10 cellular contexts compared by ENCODE assay signal in the genomic region with DNA sequence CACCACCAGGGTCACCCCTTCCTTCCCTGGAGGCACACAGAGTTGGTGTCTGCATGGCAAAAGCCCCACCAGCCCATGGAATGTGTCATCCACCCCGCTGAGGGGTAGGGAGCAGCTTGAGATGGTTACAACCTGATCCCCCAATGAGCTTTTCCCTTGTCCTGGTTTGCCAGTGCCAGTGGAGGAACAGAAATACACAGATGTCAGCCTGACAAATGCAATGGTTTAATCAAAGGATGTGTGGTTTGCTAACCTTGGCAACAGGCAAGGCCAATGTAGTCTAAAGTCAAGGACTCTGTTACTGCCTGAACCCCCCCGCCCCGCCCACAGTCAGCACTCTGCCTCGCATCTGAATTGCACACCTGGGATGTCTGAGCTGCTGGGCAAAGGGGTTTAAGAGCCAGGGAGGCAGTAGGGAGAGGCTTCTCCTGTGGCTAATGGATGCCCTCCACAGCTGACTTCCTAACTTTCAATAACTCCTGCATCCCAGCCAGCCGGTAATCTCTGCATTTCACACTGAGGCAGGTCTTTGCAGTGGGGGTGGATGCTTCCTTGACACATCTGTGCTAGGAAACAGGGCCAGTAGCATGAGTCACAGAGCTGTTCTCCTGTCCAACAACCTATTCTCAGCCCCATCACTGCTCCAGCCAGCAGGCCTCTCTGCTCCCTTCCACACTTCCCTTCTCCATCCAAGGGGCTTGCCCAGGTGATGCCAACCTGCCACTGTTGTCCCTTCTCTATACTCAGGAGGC.
A peak's percentile ranks its signal among the peaks of the same experiment; 100 is the strongest.
DNase-seq lines count a peak whose midpoint lies in the region; ATAC-seq, FAIRE-seq and TF ChIP-seq lines count a peak whose summit lies in the region.
"Had no signal": no experiment of that assay in that cellular context is flagged by ENCODE, and none has a peak within 500 bp of the region (broad histone marks: within the 10 kb centered on the region; RNA-seq: fewer than 3 reads in every experiment).

No MANE protein-coding gene starts in this region.

- H3K4me1 ChIP-seq in psoas muscle (no peaks in the 10 kb centered on the region), tibial nerve (no peaks in the 10 kb centered on the region)

- ATAC-seq in GM18909 (IDR thresholded peaks at IDR 0.05; ENCODE audit: poor library complexity, unreplicated experiment), result peak; percentile 22
- peak; percentile 18 for ATAC-seq in HG03135 (IDR thresholded peaks at IDR 0.05; ENCODE audit: unreplicated experiment)
- ATAC-seq in psoas muscle, result peak; percentile 63 to 89 (median 86)

- peaks cover 4% of the 10 kb centered on the region for H3K9me3 ChIP-seq in psoas muscle
- H3K9me3 ChIP-seq in tibial nerve, result no peaks in the 10 kb centered on the region

- H3K36me3 ChIP-seq in bronchial epithelial cell (ENCODE audit: control insufficient read depth, insufficient read depth, low read length) (no peaks in the 10 kb centered on the region), psoas muscle (ENCODE audit: insufficient read depth in 1 of 2, low read depth in 1 of 2) (no peaks in the 10 kb centered on the region), tibial nerve (no peaks in the 10 kb centered on the region)

- 67 to 73% (median 69%) methylated on average over 5 of the region's 5 CpGs for WGBS in psoas muscle, 3 donors
- WGBS in tibial nerve, 2 donors, result 57 to 77% methylated on average over 1 to 5 of the region's 5 CpGs

- H3K27ac ChIP-seq in psoas muscle, result no peak overlapping the region
- no peak overlapping the region for H3K27ac ChIP-seq in tibial nerve
- H3K27ac ChIP-seq: SK-N-MC had no signal

- TF ChIP-seq POLR2A in tibial nerve (IDR thresholded peaks at IDR 0.05), result no peak

- no peak for TF ChIP-seq EP300 in tibial nerve (IDR thresholded peaks at IDR 0.05)

- TF ChIP-seq CTCF in bronchial epithelial cell (IDR thresholded peaks at IDR 0.05; ENCODE audit: insufficient read depth, low read length, severe bottlenecking) (no peak), psoas muscle (IDR thresholded peaks at IDR 0.05) (no peak), tibial nerve (IDR thresholded peaks at IDR 0.05) (no peak)

- no peaks in the 10 kb centered on the region for H3K27me3 ChIP-seq in bronchial epithelial cell (ENCODE audit: control insufficient read depth, insufficient read depth, low read length)
- peaks cover 0 to 4% (median 0%) of the 10 kb centered on the region in 3 donors for H3K27me3 ChIP-seq in psoas muscle (ENCODE audit: insufficient read depth in 3 of 3, low read length in 2 of 3)
- H3K27me3 ChIP-seq in tibial nerve, result peaks cover 0 to 18% of the 10 kb centered on the region in 2 donors

- H3K4me3 ChIP-seq in bronchial epithelial cell (ENCODE audit: low read depth, low read length) (no peak overlapping the region), psoas muscle (no peak overlapping the region), tibial nerve (no peak overlapping the region)
- H3K4me3 ChIP-seq: SK-N-MC had no signal

- DNase-seq in bronchial epithelial cell (ENCODE audit: low read depth) (peak; percentile 75), psoas muscle (no peak), NCI-H2029 treated with DMSO at 0.1 percent for 48 hours (lab: John Stamatoyannopoulos, UW) (no peak), tibial nerve (ENCODE audit: low spot score in 2 of 2) (no peak)
- no peak for DNase-seq in stimulated activated CD8-positive, alpha-beta memory T cell treated with anti-CD3 and anti-CD28 coated beads, Interleukin-4, amount 100 ng/mL, for 48 hours
- no peak for DNase-seq in stimulated activated CD4-positive, alpha-beta T cell treated with anti-CD3 and anti-CD28 coated beads, Interleukin-4, amount 100 ng/mL, for 1 hour

- intact Hi-C loops in psoas muscle (cut with DNase I), result no loop called here

- peak; percentile 82 for FAIRE-seq in bronchial epithelial cell (lab: Jason Lieb, UNC)
- FAIRE-seq: colon had no signal

Comparison
In these comparisons a context has a peak if more than half of its experiments do, and no peak if none do; other contexts are left out.
1. ATAC-seq: peak in every context shown above with its lines; median percentile 86 in psoas muscle; 22 in GM18909; 18 in HG03135.